In the genomic region with DNA sequence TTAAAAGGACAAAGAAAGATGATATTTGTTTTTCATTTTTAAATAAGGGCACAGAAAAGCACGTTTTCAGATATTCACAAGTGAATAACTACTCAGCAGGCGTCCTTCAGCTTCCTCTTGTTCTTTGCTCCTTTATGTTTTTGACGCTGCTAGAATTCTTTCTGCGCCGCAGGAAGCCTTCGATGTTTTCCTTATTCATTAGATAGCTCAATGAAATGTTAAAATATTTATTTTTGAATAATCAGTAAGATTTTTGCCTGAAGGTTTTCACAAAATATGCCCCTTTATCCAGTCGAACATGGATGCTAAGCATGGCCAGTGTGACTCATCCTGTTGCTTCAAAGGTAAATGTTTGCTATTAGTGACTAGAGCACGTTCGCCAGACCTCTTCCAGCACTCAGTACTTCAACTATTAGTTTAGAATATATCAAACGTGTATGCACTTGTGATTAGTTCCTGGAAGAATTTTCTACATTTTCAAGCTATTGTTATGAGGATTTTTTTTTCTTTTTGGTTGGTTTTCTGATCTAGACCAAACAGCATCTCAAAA, we compare ENCODE assay signal across 19 cellular contexts. TPM values are rescaled to one million over a fixed set of nuclear protein-coding genes. Genes with fewer than 3 reads are reported as not detected.
DNase-seq lines count a peak whose midpoint lies in the region; TF ChIP-seq lines count a peak whose summit lies in the region.
"Had no signal": no experiment of that assay in that cellular context is flagged by ENCODE, and none has a peak within 500 bp of the region (broad histone marks: within the 10 kb centered on the region; RNA-seq: fewer than 3 reads in every experiment).

No MANE protein-coding gene starts in this region.

- no peak overlapping the region for H4K8ac ChIP-seq in H9 (replicated peaks; ENCODE audit: insufficient read length, low read depth, low read length)

- intact Hi-C loops in Calu3 (cut with micrococcal nuclease; ENCODE audit: unreplicated experiment): loop anchor here (5.0 kb wide), 5 partner anchors 415 to 1605 kb away; no protein-coding TSS in a partner anchor

- no peak overlapping the region for H3K27ac Mint-ChIP-seq in H9
- peak overlapping the region; percentile 63 for H3K27ac Mint-ChIP-seq in progenitor cell of endocrine pancreas
- H3K27ac Mint-ChIP-seq in Calu3 (ENCODE audit: unreplicated experiment): no peak overlapping the region
- H3K27ac Mint-ChIP-seq: activated B cell treated with CpG ODN at 0.5 μM for 24 hours; natural killer cell treated with Interleukin-12 subunit alpha and Interleukin-12 subunit beta and Interleukin-15 and Interleukin-18, amount 100 ng/mL, for 72 hours; T-cell had no signal

- H4K20me1 ChIP-seq in H9 (ENCODE audit: control insufficient read depth, insufficient read depth, insufficient read length) (no peaks in the 10 kb centered on the region), hepatocyte (ENCODE audit: insufficient read depth, poor library complexity, severe bottlenecking) (no peaks in the 10 kb centered on the region)

- H2AFZ ChIP-seq in H9 (ENCODE audit: low read length): no peak overlapping the region
- no peak overlapping the region for H2AFZ ChIP-seq in hepatocyte

- no peak overlapping the region for H3K56ac ChIP-seq in H9 (ENCODE audit: insufficient read length, low read depth, low read length)

- H3K23me2 ChIP-seq in H9 (ENCODE audit: insufficient read length, low read depth, low read length, poor library complexity, severe bottlenecking): peaks cover 18% of the 10 kb centered on the region

- no peak overlapping the region for H4K91ac ChIP-seq in H9 (ENCODE audit: insufficient read length, low read depth, low read length)

- no peaks in the 10 kb centered on the region for H3K9me3 ChIP-seq in H9 (ENCODE audit: control insufficient read depth, low read depth, low read length)
- H3K9me3 ChIP-seq in hepatocyte (ENCODE audit: low read depth): no peaks in the 10 kb centered on the region
- H3K9me3 ChIP-seq: Peyer's patch had no signal

- peaks cover 98% of the 10 kb centered on the region for H3K27me3 Mint-ChIP-seq in H9 (ENCODE audit: low read depth)
- no peaks in the 10 kb centered on the region for H3K27me3 Mint-ChIP-seq in progenitor cell of endocrine pancreas
- H3K27me3 Mint-ChIP-seq in Calu3 (ENCODE audit: unreplicated experiment): no peaks in the 10 kb centered on the region

- H3K9me3 Mint-ChIP-seq in H9: peaks cover 0 to 3% of the 10 kb centered on the region in 2 experiments; a peak in 2 of 5 replicates
- H3K9me3 Mint-ChIP-seq in progenitor cell of endocrine pancreas (ENCODE audit: low read depth): no peaks in the 10 kb centered on the region
- H3K9me3 Mint-ChIP-seq in Calu3 (ENCODE audit: low read depth, unreplicated experiment): no peaks in the 10 kb centered on the region
- H3K9me3 Mint-ChIP-seq: activated B cell treated with CpG ODN at 0.5 μM for 24 hours; natural killer cell treated with Interleukin-12 subunit alpha and Interleukin-12 subunit beta and Interleukin-15 and Interleukin-18, amount 100 ng/mL, for 72 hours had no signal

- H3T11ph ChIP-seq in H9 (ENCODE audit: low read length): no peak overlapping the region

- peak overlapping the region; percentile 54 for H3K4me2 ChIP-seq in H9 (ENCODE audit: insufficient read depth, insufficient read length, low read length)
- H3K4me2 ChIP-seq in hepatocyte: peak overlapping the region; percentile 87

- no peak overlapping the region for H3K23ac ChIP-seq in H9 (ENCODE audit: insufficient read length, low read depth, low read length)

- no peak overlapping the region for H2AK5ac ChIP-seq in H9 (ENCODE audit: insufficient read length, low read length)

- TF ChIP-seq CTCF in H9 (conservative IDR thresholded peaks at IDR 0.05): no peak
- no peak for TF ChIP-seq CTCF in hepatocyte (IDR thresholded peaks at IDR 0.05; ENCODE audit: poor library complexity)
- no peak for TF ChIP-seq CTCF in progenitor cell of endocrine pancreas (IDR thresholded peaks at IDR 0.05; ENCODE audit: unreplicated experiment)
- TF ChIP-seq CTCF in Calu3 (IDR thresholded peaks at IDR 0.05; ENCODE audit: unreplicated experiment): no peak

- H3K27me3 ChIP-seq in H9 (ENCODE audit: insufficient read depth, low read length): peaks cover 55% of the 10 kb centered on the region
- H3K27me3 ChIP-seq in hepatocyte: peaks cover 34% of the 10 kb centered on the region
- peaks cover 85% of the 10 kb centered on the region for H3K27me3 ChIP-seq in H7 (ENCODE audit: control insufficient read depth, insufficient read depth, low read length)

- H2BK5ac ChIP-seq in H9 (ENCODE audit: insufficient read length, low read length): no peak overlapping the region

- H3K4me3 ChIP-seq in hepatocyte (no peak overlapping the region), H7 (ENCODE audit: insufficient read depth, low read depth, low read length) (no peak overlapping the region)
- H3K4me3 ChIP-seq: lung had no signal

- no peak overlapping the region for H3K9ac ChIP-seq in H9 (ENCODE audit: extremely low read depth, insufficient read length, low read length)

- H3K9me2 ChIP-seq in hepatocyte (replicated peaks; ENCODE audit: insufficient read depth): no peaks in the 10 kb centered on the region

- CTCF ChIA-PET in Calu3 (lab: Charles Lee): no interaction called here

- H3K4me3 Mint-ChIP-seq in H9: peak overlapping the region; percentile 72 to 90
- H3K4me3 Mint-ChIP-seq in progenitor cell of endocrine pancreas (ENCODE audit: low read depth): peak overlapping the region; percentile 86
- no peak overlapping the region for H3K4me3 Mint-ChIP-seq in Calu3 (ENCODE audit: low read depth, unreplicated experiment)
- H3K4me3 Mint-ChIP-seq: activated B cell treated with CpG ODN at 0.5 μM for 24 hours; natural killer cell treated with Interleukin-12 subunit alpha and Interleukin-12 subunit beta and Interleukin-15 and Interleukin-18, amount 100 ng/mL, for 72 hours; T-cell had no signal

- H2BK120ac ChIP-seq in H9 (ENCODE audit: low read depth, low read length, poor library complexity, severe bottlenecking): no peak overlapping the region

- no peak overlapping the region for H2BK12ac ChIP-seq in H9 (ENCODE audit: insufficient read length, low read depth, low read length)

- H3K4me1 ChIP-seq in H9 (ENCODE audit: insufficient read depth, low read length) (peaks cover 3% of the 10 kb centered on the region; the same call in 1 of the 2 replicates), hepatocyte (ENCODE audit: insufficient read depth) (peaks cover 4% of the 10 kb centered on the region)

- H3K4me1 Mint-ChIP-seq in H9: peaks cover 25 to 43% of the 10 kb centered on the region in 2 experiments
- H3K4me1 Mint-ChIP-seq in progenitor cell of endocrine pancreas (ENCODE audit: low read depth): peaks cover 50% of the 10 kb centered on the region
- peaks cover 26% of the 10 kb centered on the region for H3K4me1 Mint-ChIP-seq in Calu3 (ENCODE audit: low read depth, unreplicated experiment)

- H3K14ac ChIP-seq in H9 (ENCODE audit: insufficient read depth, low read length): no peak overlapping the region

- no peak overlapping the region for H4K5ac ChIP-seq in H9 (ENCODE audit: insufficient read length, low read depth, low read length)

- BruUV-seq in Calu3 (replicated peaks; lab: Mats Ljungman, UMichigan): no TSS peak

- no peak overlapping the region for H3K27ac ChIP-seq in H9 (ENCODE audit: insufficient read length, low read depth, low read length)
- peak overlapping the region; percentile 2 for H3K27ac ChIP-seq in hepatocyte

- no peak overlapping the region for H3K18ac ChIP-seq in H9 (ENCODE audit: insufficient read length, low read depth, low read length)

- H3K36me3 Mint-ChIP-seq in H9 (ENCODE audit: insufficient read depth in 1 of 3, low read depth in 3 of 3) (no peaks in the 10 kb centered on the region), progenitor cell of endocrine pancreas (ENCODE audit: insufficient read depth) (no peaks in the 10 kb centered on the region), Calu3 (ENCODE audit: insufficient read depth, unreplicated experiment) (peaks cover 18% of the 10 kb centered on the region)
- H3K36me3 Mint-ChIP-seq: natural killer cell treated with Interleukin-12 subunit alpha and Interleukin-12 subunit beta and Interleukin-15 and Interleukin-18, amount 100 ng/mL, for 72 hours; T-cell had no signal

- no peaks in the 10 kb centered on the region for H3K36me3 ChIP-seq in hepatocyte (replicated peaks; ENCODE audit: insufficient read depth, low read depth)
- H3K36me3 ChIP-seq in H7 (replicated peaks; ENCODE audit: control insufficient read depth, insufficient read depth, low read length): no peaks in the 10 kb centered on the region
- H3K36me3 ChIP-seq: Peyer's patch had no signal

- no peaks in the 10 kb centered on the region for H3K79me1 ChIP-seq in H9 (ENCODE audit: insufficient read depth, low read depth, low read length, poor library complexity, severe bottlenecking)

- no peaks in the 10 kb centered on the region for H3K79me2 ChIP-seq in H9 (ENCODE audit: insufficient read depth, low read length)
- no peaks in the 10 kb centered on the region for H3K79me2 ChIP-seq in hepatocyte

- WGBS in H9 (ENCODE audit: extremely low coverage, insufficient read length, low lambda C conversion rate): no CpG with 5 or more reads among the region's 10 CpGs
- WGBS in hepatocyte (ENCODE audit: low lambda C conversion rate, missing lambda C conversion rate): 20% methylated on average over 10 of the region's 10 CpGs

- no peak overlapping the region for H2BK20ac ChIP-seq in H9 (ENCODE audit: low read depth, low read length, poor library complexity, severe bottlenecking)

- no peak for DNase-seq in H9
- DNase-seq in NCI-H774 (lab: John Stamatoyannopoulos, UW): peak; percentile 54
- DNase-seq in hepatocyte (ENCODE audit: low spot score): peak; percentile 44
- DNase-seq in progenitor cell of endocrine pancreas (ENCODE audit: low spot score, unreplicated experiment): no peak
- DNase-seq in NCI-H2029 (lab: John Stamatoyannopoulos, UW): no peak
- DNase-seq in H7: no peak
- DNase-seq in hepatic stellate cell (ENCODE audit: low spot score): no peak
- no peak for DNase-seq in Calu3
- DNase-seq: activated B cell treated with CpG ODN at 0.5 μM for 24 hours; activated naive CD4-positive, alpha-beta T cell treated with Interleukin-2 at 50 U/mL for 16 hours; DND-41; KBM-7; NCI-H1092 treated with DMSO at 0.1 percent for 48 hours; NCI-H446 treated with DMSO at 0.1 percent for 48 hours; stimulated activated CD4-positive, alpha-beta T cell treated with anti-CD3 and anti-CD28 coated beads, Interleukin-4, amount 100 ng/mL, for 4 hours; T-cell had no signal

- H2BK15ac ChIP-seq in H9 (ENCODE audit: low read depth, low read length): no peak overlapping the region

- H3K4ac ChIP-seq in H9 (ENCODE audit: low read depth, low read length): no peak overlapping the region

RNA-seq across cellular contexts. Expression of gene MEIS1, which starts 7.6 kb away (rescaled TPM):
- total RNA-seq in H9 (2021) (0.31 and 0.66 TPM in 2 replicates), hepatocyte (32.8 and 35.5 TPM in 2 replicates), progenitor cell of endocrine pancreas (296 and 306 TPM in 2 replicates), Calu3 (2022) (8.1 and 11.5 TPM in 2 replicates)
- polyA plus RNA-seq in hepatocyte: 29.6 and 35.3 TPM in 2 replicates
- 0.15 and 0.28 TPM in 2 replicates for total RNA-seq in H7 (2014; rRNA removed; shearing (Covaris generic))
- total RNA-seq: activated B cell treated with CpG ODN at 0.5 μM for 24 hours had no signal

Comparison
In these comparisons a context has a peak if more than half of its experiments do, and no peak if none do; other contexts are left out.
1. DNase-seq: peak in NCI-H774 (single experiment) and hepatocyte (single experiment); none in H9 (single experiment), progenitor cell of endocrine pancreas (single experiment), NCI-H2029 (single experiment), H7 (single experiment), hepatic stellate cell (single experiment) and Calu3 (single experiment).